Comparison of ENCODE assay signal across 8 cellular contexts in the genomic region with DNA sequence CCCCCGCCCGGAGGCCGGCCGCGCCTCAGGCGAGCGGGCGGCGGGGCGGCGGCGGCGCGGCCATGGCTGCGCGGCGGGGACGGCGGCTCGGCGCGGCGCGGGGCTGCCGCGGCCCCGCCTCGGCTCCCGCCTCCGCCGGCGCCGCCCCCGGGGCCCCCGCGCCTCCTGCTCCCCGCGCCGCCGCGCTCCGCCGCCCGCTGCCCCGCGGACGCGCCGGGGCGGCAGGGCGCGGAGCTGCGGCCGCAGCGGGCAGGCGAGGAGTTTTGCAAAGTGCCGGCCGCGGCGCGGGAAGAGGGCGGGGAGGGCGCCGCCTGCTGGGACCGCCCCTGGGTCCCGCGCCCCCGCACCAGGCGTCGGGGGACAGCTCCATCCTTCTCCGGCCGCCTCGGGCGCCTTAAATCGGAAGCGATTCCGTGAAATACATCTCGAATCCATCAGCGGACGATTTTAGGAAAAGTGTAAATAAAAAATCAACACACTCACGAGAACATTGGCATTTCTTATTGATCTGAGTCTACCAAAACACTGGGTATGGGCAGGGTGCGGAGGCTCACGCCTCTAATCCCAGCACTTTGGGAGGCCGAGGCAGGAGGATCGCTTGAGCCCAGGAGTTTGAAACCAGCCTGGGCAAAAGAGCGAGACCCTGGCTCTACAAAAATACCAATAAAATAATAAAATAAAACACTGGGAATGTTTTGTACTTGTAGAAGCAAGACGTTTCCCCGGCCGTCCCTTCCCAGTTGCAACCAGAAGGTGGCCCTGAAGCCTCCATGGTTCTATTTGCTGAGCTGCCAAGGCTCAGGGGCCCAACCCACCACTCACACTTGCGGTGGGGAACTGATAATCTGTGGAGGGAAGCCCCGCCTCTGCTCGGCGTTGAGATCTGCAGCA.
DNase-seq lines count a peak whose midpoint lies in the region; ATAC-seq and TF ChIP-seq lines count a peak whose summit lies in the region.

No MANE protein-coding gene starts in this region.

- H3K4me3 ChIP-seq in BLaER1 (peak overlapping the region; percentile 70), HFF-Myc (replicated peaks; ENCODE audit: low read depth, low read length) (no peak overlapping the region)

- peaks cover 7 to 12% of the 10 kb centered on the region in 2 donors for H3K9me3 Mint-ChIP-seq in activated T-cell treated with anti-CD3 and anti-CD28 coated beads, Interleukin-2, amount 50 U/mL, for 72 hours
- peaks cover 10% of the 10 kb centered on the region for H3K9me3 Mint-ChIP-seq in stimulated activated effector memory CD8-positive, alpha-beta T cell treated with anti-CD3 and anti-CD28 coated beads, Interleukin-12 subunit alpha, Interleukin-12 subunit beta, amount 100 ng/mL, for 72 hours

- peaks cover 44% of the 10 kb centered on the region for H3K27me3 Mint-ChIP-seq in activated T-cell treated with anti-CD3 and anti-CD28 coated beads, Interleukin-2, amount 50 U/mL, for 72 hours (ENCODE audit: low read depth)

- peaks cover 45% of the 10 kb centered on the region for H3K27me3 ChIP-seq in BLaER1

- peak; percentile 73 to 74 for ATAC-seq in activated T-cell treated with anti-CD3 and anti-CD28 coated beads, Interleukin-2, amount 50 U/mL, for 72 hours (replicated peaks in 1 of 2)
- peak; percentile 57 for ATAC-seq in stimulated activated effector memory CD8-positive, alpha-beta T cell treated with anti-CD3 and anti-CD28 coated beads, Interleukin-12 subunit alpha, Interleukin-12 subunit beta, amount 100 ng/mL, for 72 hours
- ATAC-seq in GM21515 (IDR thresholded peaks at IDR 0.05; ENCODE audit: unreplicated experiment): no peak
- ATAC-seq in GM21447 (IDR thresholded peaks at IDR 0.05; ENCODE audit: unreplicated experiment): no peak
- ATAC-seq in GM18861 (IDR thresholded peaks at IDR 0.05; ENCODE audit: unreplicated experiment): no peak

- TF ChIP-seq CTCF in HFF-Myc (IDR thresholded peaks at IDR 0.05; ENCODE audit: low read depth, low read length, missing control alignments): peak; percentile 4

- no peak overlapping the region for H3K27ac ChIP-seq in BLaER1

- H3K27ac Mint-ChIP-seq in activated T-cell treated with anti-CD3 and anti-CD28 coated beads, Interleukin-2, amount 50 U/mL, for 72 hours: no peak overlapping the region
- no peak overlapping the region for H3K27ac Mint-ChIP-seq in stimulated activated effector memory CD8-positive, alpha-beta T cell treated with anti-CD3 and anti-CD28 coated beads, Interleukin-12 subunit alpha, Interleukin-12 subunit beta, amount 100 ng/mL, for 72 hours

- H3K4me3 Mint-ChIP-seq in activated T-cell treated with anti-CD3 and anti-CD28 coated beads, Interleukin-2, amount 50 U/mL, for 72 hours: peak overlapping the region; percentile 70 to 77
- peak overlapping the region; percentile 43 for H3K4me3 Mint-ChIP-seq in stimulated activated effector memory CD8-positive, alpha-beta T cell treated with anti-CD3 and anti-CD28 coated beads, Interleukin-12 subunit alpha, Interleukin-12 subunit beta, amount 100 ng/mL, for 72 hours

- H3K4me1 Mint-ChIP-seq in activated T-cell treated with anti-CD3 and anti-CD28 coated beads, Interleukin-2, amount 50 U/mL, for 72 hours (ENCODE audit: low read depth): peaks cover 11% of the 10 kb centered on the region
- peaks cover 11% of the 10 kb centered on the region for H3K4me1 Mint-ChIP-seq in stimulated activated effector memory CD8-positive, alpha-beta T cell treated with anti-CD3 and anti-CD28 coated beads, Interleukin-12 subunit alpha, Interleukin-12 subunit beta, amount 100 ng/mL, for 72 hours

- H4K20me1 ChIP-seq in BLaER1: peaks cover 22% of the 10 kb centered on the region

- peaks cover 4% of the 10 kb centered on the region; the same call in 1 of the 2 replicates for H3K36me3 ChIP-seq in BLaER1

- H3K9ac ChIP-seq in BLaER1: peak overlapping the region; percentile 63; the same call in 1 of the 2 replicates

- H3K4me1 ChIP-seq in BLaER1: peaks cover 58% of the 10 kb centered on the region

- peak overlapping the region; percentile 95 for H3K4me2 ChIP-seq in BLaER1

- peaks cover 42% of the 10 kb centered on the region for H3K9me3 ChIP-seq in BLaER1

- H3K36me3 Mint-ChIP-seq in activated T-cell treated with anti-CD3 and anti-CD28 coated beads, Interleukin-2, amount 50 U/mL, for 72 hours (ENCODE audit: insufficient read depth in 2 of 2): peaks cover 11 to 19% of the 10 kb centered on the region in 2 donors
- H3K36me3 Mint-ChIP-seq in stimulated activated effector memory CD8-positive, alpha-beta T cell treated with anti-CD3 and anti-CD28 coated beads, Interleukin-12 subunit alpha, Interleukin-12 subunit beta, amount 100 ng/mL, for 72 hours: no peaks in the 10 kb centered on the region

- DNase-seq in HFF-Myc (ENCODE audit: extremely low read depth, low read depth): no peak
- DNase-seq in activated T-cell treated with anti-CD3 and anti-CD28 coated beads, Interleukin-2, amount 50 U/mL, for 72 hours: peak; percentile 40 to 48
- DNase-seq in iPS DF 4.7 (ENCODE audit: extremely low read depth, low spot score): peak; percentile 41
- DNase-seq in stimulated activated effector memory CD8-positive, alpha-beta T cell treated with anti-CD3 and anti-CD28 coated beads, Interleukin-12 subunit alpha, Interleukin-12 subunit beta, amount 100 ng/mL, for 72 hours (ENCODE audit: low spot score in 2 of 2): peak in 1 of 2 donors; percentile 12

Comparison
In these comparisons a context has a peak if more than half of its experiments do, and no peak if none do; other contexts are left out.
1. ATAC-seq: peak in activated T-cell treated with anti-CD3 and anti-CD28 coated beads, Interleukin-2, amount 50 U/mL, for 72 hours (2 of 2) and stimulated activated effector memory CD8-positive, alpha-beta T cell treated with anti-CD3 and anti-CD28 coated beads, Interleukin-12 subunit alpha, Interleukin-12 subunit beta, amount 100 ng/mL, for 72 hours (single experiment); none in GM21515 (single experiment), GM21447 (single experiment) and GM18861 (single experiment).